In the genomic region with DNA sequence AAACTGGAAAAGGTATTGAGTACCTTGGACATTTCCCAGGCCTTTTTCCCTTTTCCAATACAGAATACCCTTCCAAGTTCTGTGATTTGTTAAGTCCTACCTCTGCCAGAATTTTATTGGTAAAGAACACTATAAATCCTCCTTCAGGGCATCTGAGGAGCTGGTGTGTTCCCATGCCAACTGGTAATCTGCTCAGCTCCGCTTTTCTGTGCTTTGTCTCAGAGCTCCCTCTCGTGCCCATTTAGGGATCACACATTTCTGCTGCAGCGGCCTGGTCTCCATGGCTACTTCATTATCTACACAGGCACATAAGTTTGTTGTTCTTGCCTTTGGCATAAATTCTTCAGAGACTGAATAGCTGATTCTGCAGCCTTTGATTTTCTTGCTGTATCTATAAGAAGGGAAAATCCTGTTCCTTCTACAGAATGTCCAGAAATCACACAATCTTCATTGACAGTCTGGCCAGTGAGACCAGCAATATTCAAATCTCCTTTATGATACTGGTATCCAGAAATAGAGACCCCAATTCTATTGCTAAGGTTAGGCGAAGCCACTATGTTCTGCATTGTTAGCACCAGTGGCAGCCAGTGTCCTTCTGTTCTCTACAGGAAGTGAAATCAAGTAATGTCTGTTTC, we compare ENCODE assay signal across 9 cellular contexts. TPM values are rescaled to one million over a fixed set of nuclear protein-coding genes. Genes with fewer than 3 reads are reported as not detected.
DNase-seq lines count a peak whose midpoint lies in the region; ATAC-seq and TF ChIP-seq lines count a peak whose summit lies in the region.
"Had no signal": no experiment of that assay in that cellular context is flagged by ENCODE, and none has a peak within 500 bp of the region (broad histone marks: within the 10 kb centered on the region; RNA-seq: fewer than 3 reads in every experiment).

No MANE protein-coding gene starts in this region.

- no peaks in the 10 kb centered on the region for H3K27me3 Mint-ChIP-seq in activated naive CD4-positive, alpha-beta T cell treated with anti-CD3 and anti-CD28 coated beads for 36 hours (ENCODE audit: low read depth)

- H3K4me1 ChIP-seq in liver (ENCODE audit: control insufficient read depth in 4 of 4, insufficient read depth in 4 of 4, low read length in 3 of 4) (peaks cover 0 to 6% (median 0%) of the 10 kb centered on the region in 4 donors), thoracic aorta (ENCODE audit: control insufficient read depth in 1 of 2, low read depth in 2 of 2) (peaks cover 12 to 24% of the 10 kb centered on the region in 2 donors)

- peaks cover 8% of the 10 kb centered on the region for H3K36me3 Mint-ChIP-seq in activated naive CD4-positive, alpha-beta T cell treated with anti-CD3 and anti-CD28 coated beads for 36 hours (ENCODE audit: low read depth)

- no peak overlapping the region for H3K9ac ChIP-seq in liver (ENCODE audit: low read depth in 1 of 2, low read length in 2 of 2)

- H3K27ac ChIP-seq in liver (ENCODE audit: low read depth in 1 of 2, low read length in 2 of 2): no peak overlapping the region
- H3K27ac ChIP-seq in thoracic aorta: peak overlapping the region; percentile 48 to 58
- H3K27ac ChIP-seq: neutrophil had no signal

- intact Hi-C loops in activated naive CD4-positive, alpha-beta T cell treated with anti-CD3 and anti-CD28 coated beads for 36 hours (cut with micrococcal nuclease): loop anchor here (2.0 to 10.0 kb wide), 4 partner anchors 85 to 655 kb away; no protein-coding TSS in a partner anchor

- TF ChIP-seq CTCF in HFF-Myc (IDR thresholded peaks at IDR 0.05; ENCODE audit: low read depth, low read length, missing control alignments): peak; percentile 79
- peak; percentile 63 for TF ChIP-seq CTCF in liver (IDR thresholded peaks at IDR 0.05; ENCODE audit: low read depth, low read length, missing input control)
- TF ChIP-seq CTCF in thoracic aorta (IDR thresholded peaks at IDR 0.05): peak; percentile 58

- TF ChIP-seq RAD21 in liver (IDR thresholded peaks at IDR 0.05): peak; percentile 89

- peaks cover 4% of the 10 kb centered on the region for H3K4me1 Mint-ChIP-seq in activated naive CD4-positive, alpha-beta T cell treated with anti-CD3 and anti-CD28 coated beads for 36 hours (ENCODE audit: low read depth)

- H3K4me3 Mint-ChIP-seq in activated naive CD4-positive, alpha-beta T cell treated with anti-CD3 and anti-CD28 coated beads for 36 hours: no peak overlapping the region

- H3K9me3 ChIP-seq in liver (ENCODE audit: control insufficient read depth in 4 of 4, low read length in 3 of 4) (no peaks in the 10 kb centered on the region), thoracic aorta (no peaks in the 10 kb centered on the region)
- H3K9me3 ChIP-seq: neutrophil had no signal

- no peak overlapping the region for H3K27ac Mint-ChIP-seq in activated naive CD4-positive, alpha-beta T cell treated with anti-CD3 and anti-CD28 coated beads for 36 hours

- no peak overlapping the region for H3K4me3 ChIP-seq in HFF-Myc (replicated peaks; ENCODE audit: low read depth, low read length)
- no peak overlapping the region for H3K4me3 ChIP-seq in liver (ENCODE audit: low read depth in 1 of 3, low read length in 3 of 3)
- H3K4me3 ChIP-seq in thoracic aorta: no peak overlapping the region

- H3K27me3 ChIP-seq in liver (ENCODE audit: control insufficient read depth in 4 of 4, insufficient read depth in 4 of 4, low read length in 3 of 4) (no peaks in the 10 kb centered on the region), thoracic aorta (replicated peaks; ENCODE audit: insufficient read depth) (no peaks in the 10 kb centered on the region)
- H3K27me3 ChIP-seq: neutrophil had no signal

- ATAC-seq in thoracic aorta (ENCODE audit: insufficient number of reproducible peaks, low FRiP score, low read depth): peak; percentile 86

- H3K9me3 Mint-ChIP-seq in activated naive CD4-positive, alpha-beta T cell treated with anti-CD3 and anti-CD28 coated beads for 36 hours: no peaks in the 10 kb centered on the region

- 34% methylated on average over 4 of the region's 4 CpGs for WGBS in liver

- DNase-seq in activated naive CD4-positive, alpha-beta T cell treated with anti-CD3 and anti-CD28 coated beads for 36 hours: peak; percentile 54
- no peak for DNase-seq in activated naive CD4-positive, alpha-beta T cell treated with Interleukin-2 at 50 U/mL for 16 hours
- DNase-seq in HFF-Myc (ENCODE audit: extremely low read depth, low read depth) (peak; percentile 75), NAMALWA (ENCODE audit: low spot score) (peak; percentile 71), SIG-M5 treated with dmso at 0.1 percent for 504 hours (lab: John Stamatoyannopoulos, UW; ENCODE audit: unreplicated experiment) (peak; percentile 67), dermis blood vessel endothelial cell (peak; percentile 93), thoracic aorta (ENCODE audit: low spot score) (peak; percentile 25)

- CTCF ChIA-PET in activated naive CD4-positive, alpha-beta T cell treated with anti-CD3 and anti-CD28 coated beads for 36 hours (lab: Charles Lee): interaction anchor here (0.6 to 1.5 kb wide), 8 partner anchors 11 to 1076 kb away, joined by 3 to 5 read pairs (median 4); partner anchors contain the start of gene SSBP1

- H3K36me3 ChIP-seq in liver (ENCODE audit: control insufficient read depth in 4 of 4, insufficient read depth in 3 of 4, low read depth in 1 of 4, low read length in 3 of 4) (peaks cover 0 to 5% (median 1%) of the 10 kb centered on the region in 4 donors), thoracic aorta (no peaks in the 10 kb centered on the region)
- H3K36me3 ChIP-seq: neutrophil had no signal

TF ChIP-seq in liver, 16 proteins besides CTCF, POLR2A, EP300 and RAD21:
- TF ChIP-seq MAX (IDR thresholded peaks at IDR 0.05) (no peak), GABPA (IDR thresholded peaks at IDR 0.05 in 1 of 2, conservative IDR thresholded peaks at IDR 0.05 in 1 of 2) (no peak), ZBTB33 (IDR thresholded peaks at IDR 0.05) (no peak), YY1 (IDR thresholded peaks at IDR 0.05) (no peak), FOXA1 (IDR thresholded peaks at IDR 0.05) (no peak), NR2F2 (IDR thresholded peaks at IDR 0.05) (no peak), EGR1 (IDR thresholded peaks at IDR 0.05; ENCODE audit: low read depth in 2 of 2) (no peak)
TF ChIP-seq in liver: peak in this region for 0.

RNA-seq across cellular contexts. Expression of gene DENND11, which starts 52.0 kb away (rescaled TPM):
- total RNA-seq in activated naive CD4-positive, alpha-beta T cell treated with anti-CD3 and anti-CD28 coated beads for 36 hours: 10 to 100 TPM; 29.8 to 30.7 TPM
- total RNA-seq in dermis blood vessel endothelial cell (65.4 and 76.9 TPM in 2 replicates), liver (10 to 100 TPM; 15.9 to 48.4 TPM), thoracic aorta (10 to 100 TPM; 29.0 to 37.8 TPM)
- polyA plus RNA-seq in liver: 1 to 10 TPM; 8.4 to 9.8 TPM

RNA-seq across cellular contexts. Expression of gene WEE2, which starts 58.2 kb away (rescaled TPM):
- not detected for total RNA-seq in activated naive CD4-positive, alpha-beta T cell treated with anti-CD3 and anti-CD28 coated beads for 36 hours
- total RNA-seq in dermis blood vessel endothelial cell (not detected in 2 replicates), liver (not detected), thoracic aorta (not detected)
- polyA plus RNA-seq in liver: not detected

Comparison
In these comparisons a context has a peak if more than half of its experiments do, and no peak if none do; other contexts are left out.
1. H3K27ac ChIP-seq: peak in thoracic aorta (2 of 2); none in liver (0 of 2).
2. Peak in every context shown above with its lines, with median percentiles within 50 percentile points of each other: CTCF ChIP-seq.